In the genomic region with DNA sequence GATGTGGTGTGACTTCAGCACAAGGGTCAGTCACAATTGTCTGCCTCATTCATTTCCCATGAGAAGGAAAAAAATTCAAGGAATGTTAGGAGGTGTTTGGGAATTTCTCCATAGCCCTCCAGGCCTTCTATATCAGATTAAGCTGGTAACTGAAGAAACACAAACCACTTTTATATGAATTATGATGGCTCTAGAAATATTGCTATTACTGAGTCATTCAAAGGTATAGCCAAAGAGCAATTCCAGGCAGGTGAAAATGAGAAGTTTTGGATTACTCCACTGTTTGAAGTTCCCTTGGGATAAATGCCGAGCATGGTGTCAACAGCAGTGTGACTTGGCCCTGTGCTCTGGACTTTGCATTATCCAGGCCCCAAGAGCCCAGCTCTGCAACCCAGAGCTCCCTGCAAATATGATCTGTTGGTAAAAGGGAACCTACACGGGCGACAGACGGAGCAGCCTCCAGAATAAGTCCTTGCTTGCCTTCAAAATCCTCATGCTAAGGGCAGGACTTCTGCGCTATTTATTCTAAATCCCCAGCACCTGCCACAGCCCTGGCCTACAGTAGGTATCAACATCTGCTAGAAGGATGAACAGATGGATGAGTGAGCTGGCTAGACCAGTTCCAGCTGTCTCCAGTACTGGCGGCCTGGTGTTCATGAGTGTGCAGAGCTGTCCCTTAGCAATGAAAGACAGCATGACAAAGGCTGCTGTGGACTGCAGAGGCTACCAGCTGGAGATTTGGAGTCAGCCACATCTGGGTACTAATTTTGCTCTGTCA, we compare ENCODE assay signal across 2 cellular contexts.
A peak's percentile ranks its signal among the peaks of the same experiment; 100 is the strongest.
TF ChIP-seq lines count a peak whose summit lies in the region.

No MANE protein-coding gene starts in this region.

TF ChIP-seq in SK-N-SH treated with all-trans-retinoic acid at 6 μM for 48 hours, 23 proteins besides CTCF, POLR2A, EP300 and RAD21 (continued from another document):
- TF ChIP-seq TCF4 (CRISPR knock-in tag; IDR thresholded peaks at IDR 0.05; ENCODE audit: borderline replicate concordance) (no peak), PPARA (CRISPR knock-in tag; IDR thresholded peaks at IDR 0.05; ENCODE audit: borderline replicate concordance) (no peak)
- TF ChIP-seq, protein P1, sequence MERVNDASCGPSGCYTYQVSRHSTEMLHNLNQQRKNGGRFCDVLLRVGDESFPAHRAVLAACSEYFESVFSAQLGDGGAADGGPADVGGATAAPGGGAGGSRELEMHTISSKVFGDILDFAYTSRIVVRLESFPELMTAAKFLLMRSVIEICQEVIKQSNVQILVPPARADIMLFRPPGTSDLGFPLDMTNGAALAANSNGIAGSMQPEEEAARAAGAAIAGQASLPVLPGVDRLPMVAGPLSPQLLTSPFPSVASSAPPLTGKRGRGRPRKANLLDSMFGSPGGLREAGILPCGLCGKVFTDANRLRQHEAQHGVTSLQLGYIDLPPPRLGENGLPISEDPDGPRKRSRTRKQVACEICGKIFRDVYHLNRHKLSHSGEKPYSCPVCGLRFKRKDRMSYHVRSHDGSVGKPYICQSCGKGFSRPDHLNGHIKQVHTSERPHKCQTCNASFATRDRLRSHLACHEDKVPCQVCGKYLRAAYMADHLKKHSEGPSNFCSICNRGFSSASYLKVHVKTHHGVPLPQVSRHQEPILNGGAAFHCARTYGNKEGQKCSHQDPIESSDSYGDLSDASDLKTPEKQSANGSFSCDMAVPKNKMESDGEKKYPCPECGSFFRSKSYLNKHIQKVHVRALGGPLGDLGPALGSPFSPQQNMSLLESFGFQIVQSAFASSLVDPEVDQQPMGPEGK (CRISPR knock-in tag; IDR thresholded peaks at IDR 0.05; ENCODE audit: borderline replicate concordance), result no peak
- TF ChIP-seq, protein P2, sequence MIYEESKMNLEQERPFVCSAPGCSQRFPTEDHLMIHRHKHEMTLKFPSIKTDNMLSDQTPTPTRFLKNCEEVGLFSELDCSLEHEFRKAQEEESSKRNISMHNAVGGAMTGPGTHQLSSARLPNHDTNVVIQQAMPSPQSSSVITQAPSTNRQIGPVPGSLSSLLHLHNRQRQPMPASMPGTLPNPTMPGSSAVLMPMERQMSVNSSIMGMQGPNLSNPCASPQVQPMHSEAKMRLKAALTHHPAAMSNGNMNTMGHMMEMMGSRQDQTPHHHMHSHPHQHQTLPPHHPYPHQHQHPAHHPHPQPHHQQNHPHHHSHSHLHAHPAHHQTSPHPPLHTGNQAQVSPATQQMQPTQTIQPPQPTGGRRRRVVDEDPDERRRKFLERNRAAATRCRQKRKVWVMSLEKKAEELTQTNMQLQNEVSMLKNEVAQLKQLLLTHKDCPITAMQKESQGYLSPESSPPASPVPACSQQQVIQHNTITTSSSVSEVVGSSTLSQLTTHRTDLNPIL (CRISPR knock-in tag; IDR thresholded peaks at IDR 0.05; ENCODE audit: low read depth), result peak; percentile 79

TF ChIP-seq in SK-N-SH, 30 proteins besides CTCF, POLR2A, EP300 and RAD21 (continued from another document):
- TF ChIP-seq, protein P3, sequence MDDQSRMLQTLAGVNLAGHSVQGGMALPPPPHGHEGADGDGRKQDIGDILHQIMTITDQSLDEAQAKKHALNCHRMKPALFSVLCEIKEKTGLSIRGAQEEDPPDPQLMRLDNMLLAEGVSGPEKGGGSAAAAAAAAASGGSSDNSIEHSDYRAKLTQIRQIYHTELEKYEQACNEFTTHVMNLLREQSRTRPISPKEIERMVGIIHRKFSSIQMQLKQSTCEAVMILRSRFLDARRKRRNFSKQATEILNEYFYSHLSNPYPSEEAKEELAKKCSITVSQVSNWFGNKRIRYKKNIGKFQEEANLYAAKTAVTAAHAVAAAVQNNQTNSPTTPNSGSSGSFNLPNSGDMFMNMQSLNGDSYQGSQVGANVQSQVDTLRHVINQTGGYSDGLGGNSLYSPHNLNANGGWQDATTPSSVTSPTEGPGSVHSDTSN (IDR thresholded peaks at IDR 0.05), result no peak
- TF ChIP-seq GATA2 (CRISPR knock-in tag; IDR thresholded peaks at IDR 0.05) (no peak), SMC3 (IDR thresholded peaks at IDR 0.05; ENCODE audit: low read depth, low read length) (no peak), FOXJ3 (CRISPR knock-in tag; IDR thresholded peaks at IDR 0.05) (no peak), NRF1 (IDR thresholded peaks at IDR 0.05; ENCODE audit: low read depth, low read length) (no peak), EZH2phosphoT487 (IDR thresholded peaks at IDR 0.05; ENCODE audit: borderline replicate concordance, low read depth) (no peak)
TF ChIP-seq in SK-N-SH: peak in this region for 0.
